In the genomic region with DNA sequence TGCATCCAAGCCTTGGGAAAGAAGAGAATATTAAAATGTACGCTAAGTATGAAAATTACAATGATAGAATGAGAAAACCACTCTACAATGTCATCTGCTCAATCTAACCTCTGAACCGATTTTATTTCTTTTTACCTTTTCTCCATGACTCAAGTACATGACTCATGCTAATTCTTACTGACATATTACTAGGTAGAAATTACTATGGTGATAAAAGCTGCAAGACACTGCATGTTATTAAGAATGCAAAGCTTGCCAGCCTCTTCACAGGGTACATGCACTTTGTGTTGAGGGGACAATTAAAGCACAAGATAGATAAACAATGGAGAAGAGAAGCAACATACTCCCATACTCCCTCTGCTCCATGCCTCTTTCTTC, we compare ENCODE assay signal across 12 cellular contexts. TPM values are rescaled to one million over a fixed set of nuclear protein-coding genes. Genes with fewer than 3 reads are reported as not detected.
DNase-seq lines count a peak whose midpoint lies in the region; FAIRE-seq and TF ChIP-seq lines count a peak whose summit lies in the region.
"Had no signal": no experiment of that assay in that cellular context is flagged by ENCODE, and none has a peak within 500 bp of the region (broad histone marks: within the 10 kb centered on the region; RNA-seq: fewer than 3 reads in every experiment).

No MANE protein-coding gene starts in this region.

- H3K9ac ChIP-seq in kidney (ENCODE audit: low read length in 2 of 2) = no peak overlapping the region

- no peaks in the 10 kb centered on the region for H3K27me3 Mint-ChIP-seq in activated CD4-positive, alpha-beta T cell treated with anti-CD3 and anti-CD28 coated beads, Interleukin-2, amount 10 ng/mL, durations not matched to agents 24 days and 14 days
- H3K27me3 Mint-ChIP-seq: IgD-negative memory B cell had no signal

- H3K4me3 Mint-ChIP-seq in activated CD4-positive, alpha-beta T cell treated with anti-CD3 and anti-CD28 coated beads, Interleukin-2, amount 10 ng/mL, durations not matched to agents 24 days and 14 days = no peak overlapping the region
- H3K4me3 Mint-ChIP-seq: IgD-negative memory B cell had no signal

- H3K9me3 ChIP-seq in osteoblast (ENCODE audit: low read depth, low read length) (no peaks in the 10 kb centered on the region), kidney (ENCODE audit: control insufficient read depth in 1 of 2, low read length in 2 of 2) (no peaks in the 10 kb centered on the region)

- H2AFZ ChIP-seq in osteoblast (ENCODE audit: low read length) = no peak overlapping the region

- H3K4me3 ChIP-seq in bronchial epithelial cell (ENCODE audit: low read depth, low read length) (no peak overlapping the region), osteoblast (ENCODE audit: insufficient read depth, low read length) (no peak overlapping the region), kidney (ENCODE audit: low read length in 2 of 2) (no peak overlapping the region)

- H3K4me1 Mint-ChIP-seq in activated CD4-positive, alpha-beta T cell treated with anti-CD3 and anti-CD28 coated beads, Interleukin-2, amount 10 ng/mL, durations not matched to agents 24 days and 14 days = peaks cover 5% of the 10 kb centered on the region
- H3K4me1 Mint-ChIP-seq: IgD-negative memory B cell had no signal

- DNase-seq in activated CD4-positive, alpha-beta T cell treated with anti-CD3 and anti-CD28 coated beads, Interleukin-2, amount 10 ng/mL, durations not matched to agents 24 days and 14 days = peak; percentile 23
- no peak for DNase-seq in activated CD4-positive, alpha-beta T cell treated with anti-CD3 and anti-CD28 coated beads, Interleukin-2, amount 50 U/mL, for 1 hour
- DNase-seq in LHCN-M2 (ENCODE audit: low read depth) = peak; percentile 26
- DNase-seq in bronchial epithelial cell (ENCODE audit: low read depth) = peak; percentile 91
- no peak for DNase-seq in osteoblast (ENCODE audit: insufficient read length, low spot score, missing footprints)
- no peak for DNase-seq in NCI-H2107 (lab: John Stamatoyannopoulos, UW)
- DNase-seq in kidney = no peak
- no peak for DNase-seq in stimulated activated CD4-positive, alpha-beta T cell treated with anti-CD3 and anti-CD28 coated beads, Interleukin-2, amount 100 ng/mL, for 24 hours
- DNase-seq: dermis blood vessel endothelial cell, mesendoderm, NCI-H1092 had no signal

- H3K27me3 ChIP-seq in bronchial epithelial cell (ENCODE audit: control insufficient read depth, insufficient read depth, low read length) (no peaks in the 10 kb centered on the region), osteoblast (ENCODE audit: insufficient read depth, low read length) (no peaks in the 10 kb centered on the region)

- no peak overlapping the region for H3K4me2 ChIP-seq in osteoblast (ENCODE audit: insufficient read depth, low read length)

- peaks cover 9% of the 10 kb centered on the region for H3K4me1 ChIP-seq in osteoblast (ENCODE audit: insufficient read depth, low read length)
- no peaks in the 10 kb centered on the region for H3K4me1 ChIP-seq in kidney (ENCODE audit: control insufficient read depth in 1 of 2, insufficient read depth in 1 of 2, low read depth in 1 of 2, low read length in 2 of 2)

- intact Hi-C loops in activated CD4-positive, alpha-beta T cell treated with anti-CD3 and anti-CD28 coated beads, Interleukin-2, amount 10 ng/mL, durations not matched to agents 24 days and 14 days (cut with micrococcal nuclease) = no loop called here
- intact Hi-C loops in kidney (cut with DNase I) = no loop called here

- H3K27ac ChIP-seq in osteoblast (ENCODE audit: low read depth, low read length) (peak overlapping the region; percentile 71), kidney (ENCODE audit: low read depth in 2 of 2, low read length in 2 of 2) (no peak overlapping the region)

- H3K27ac Mint-ChIP-seq in activated CD4-positive, alpha-beta T cell treated with anti-CD3 and anti-CD28 coated beads, Interleukin-2, amount 10 ng/mL, durations not matched to agents 24 days and 14 days = peak overlapping the region; percentile 39
- H3K27ac Mint-ChIP-seq: IgD-negative memory B cell had no signal

- H3K9me3 Mint-ChIP-seq in activated CD4-positive, alpha-beta T cell treated with anti-CD3 and anti-CD28 coated beads, Interleukin-2, amount 10 ng/mL, durations not matched to agents 24 days and 14 days = no peaks in the 10 kb centered on the region
- H3K9me3 Mint-ChIP-seq: IgD-negative memory B cell had no signal

- TF ChIP-seq CTCF in bronchial epithelial cell (IDR thresholded peaks at IDR 0.05; ENCODE audit: insufficient read depth, low read length, severe bottlenecking) = no peak
- TF ChIP-seq CTCF in osteoblast (IDR thresholded peaks at IDR 0.05; ENCODE audit: extremely low read depth, low read depth, low read length) = no peak
- TF ChIP-seq CTCF in kidney (IDR thresholded peaks at IDR 0.05; ENCODE audit: borderline replicate concordance, extremely low read depth, insufficient read depth) = no peak

- H4K20me1 ChIP-seq in osteoblast (ENCODE audit: insufficient read depth, low read length) = no peaks in the 10 kb centered on the region

- H3K79me2 ChIP-seq in osteoblast (ENCODE audit: insufficient read depth, low read length) = no peaks in the 10 kb centered on the region

- no peak for FAIRE-seq in bronchial epithelial cell (lab: Jason Lieb, UNC)
- no peak for FAIRE-seq in kidney (lab: Jason Lieb, UNC)

- peaks cover 47% of the 10 kb centered on the region for H3K36me3 Mint-ChIP-seq in activated CD4-positive, alpha-beta T cell treated with anti-CD3 and anti-CD28 coated beads, Interleukin-2, amount 10 ng/mL, durations not matched to agents 24 days and 14 days (ENCODE audit: low read depth)

- H3K36me3 ChIP-seq in bronchial epithelial cell (ENCODE audit: control insufficient read depth, insufficient read depth, low read length) (peaks cover 8% of the 10 kb centered on the region), osteoblast (ENCODE audit: insufficient read depth, low read length) (peaks cover 54% of the 10 kb centered on the region), kidney (ENCODE audit: control insufficient read depth in 1 of 2, insufficient read depth in 2 of 2, low read length in 2 of 2) (peaks cover 8 to 31% of the 10 kb centered on the region in 2 donors)

RNA-seq across cellular contexts. Expression of a gene that starts 20.7 kb away (rescaled TPM):
- 5.9 and 6.3 TPM in 2 replicates for total RNA-seq in activated CD4-positive, alpha-beta T cell treated with anti-CD3 and anti-CD28 coated beads, Interleukin-2, amount 10 ng/mL, durations not matched to agents 24 days and 14 days
- total RNA-seq in LHCN-M2 (2014; rRNA removed) = 6.0 and 6.5 TPM in 2 replicates
- not detected for polyA plus RNA-seq in LHCN-M2 (2012)
- total RNA-seq in bronchial epithelial cell = 3.2 and 5.0 TPM in 2 replicates
- total RNA-seq in osteoblast = 5.8 and 6.5 TPM in 2 replicates
- total RNA-seq in kidney = 9.3 TPM
- 5.1 TPM for polyA plus RNA-seq in kidney (ENCODE audit: insufficient read depth, low read depth, low replicate concordance)
- polyA plus RNA-seq: IgD-negative memory B cell had no signal

RNA-seq across cellular contexts. Expression of a gene that starts 46.6 kb away (rescaled TPM):
- total RNA-seq in activated CD4-positive, alpha-beta T cell treated with anti-CD3 and anti-CD28 coated beads, Interleukin-2, amount 10 ng/mL, durations not matched to agents 24 days and 14 days = 7.2 and 8.4 TPM in 2 replicates
- 1.9 and 2.3 TPM in 2 replicates for total RNA-seq in LHCN-M2 (2014; rRNA removed)
- 83.4 TPM for polyA plus RNA-seq in LHCN-M2 (2012)
- 0.79 TPM in 1 of 2 replicates, not detected in the other for total RNA-seq in bronchial epithelial cell
- 11.2 and 14.8 TPM in 2 replicates for total RNA-seq in osteoblast
- total RNA-seq in kidney = 101 TPM
- 107 TPM for polyA plus RNA-seq in kidney (ENCODE audit: insufficient read depth, low read depth, low replicate concordance)

Comparison
In these comparisons a context has a peak if more than half of its experiments do, and no peak if none do; other contexts are left out.
1. DNase-seq: peak in activated CD4-positive, alpha-beta T cell treated with anti-CD3 and anti-CD28 coated beads, Interleukin-2, amount 10 ng/mL, durations not matched to agents 24 days and 14 days (single experiment), LHCN-M2 (single experiment) and bronchial epithelial cell (single experiment); none in activated CD4-positive, alpha-beta T cell treated with anti-CD3 and anti-CD28 coated beads, Interleukin-2, amount 50 U/mL, for 1 hour (single experiment), osteoblast (single experiment), NCI-H2107 (single experiment), kidney (single experiment) and stimulated activated CD4-positive, alpha-beta T cell treated with anti-CD3 and anti-CD28 coated beads, Interleukin-2, amount 100 ng/mL, for 24 hours (0 of 2).